16 cellular contexts compared by ENCODE assay signal in genomic region chr2:45839388-45840251, GRCh38.
DNase-seq lines count a peak whose midpoint lies in the region; ATAC-seq and TF ChIP-seq lines count a peak whose summit lies in the region.
"Had no signal": no experiment of that assay in that cellular context is flagged by ENCODE, and none has a peak within 500 bp of the region (broad histone marks: within the 10 kb centered on the region; RNA-seq: fewer than 3 reads in every experiment).

No MANE protein-coding gene starts in this region.

- ATAC-seq in T-helper 17 cell (no peak), Right ventricle myocardium superior (ENCODE audit: poor library complexity) (peak; percentile 81)
- ATAC-seq in activated CD8-positive, alpha-beta memory T cell treated with anti-CD3 and anti-CD28 coated beads, Interleukin-2, amount 10 ng/mL, durations not matched to agents 7 days and 5 days: no peak
- ATAC-seq: activated CD8-positive, alpha-beta T cell treated with anti-CD3 and anti-CD28 coated beads, Interleukin-2, amount 10 ng/mL, durations not matched to agents 7 days and 5 days; mucosa of descending colon; right lobe of liver had no signal

- H3K9me3 Mint-ChIP-seq in HFFc6: no peaks in the 10 kb centered on the region
- H3K9me3 Mint-ChIP-seq in activated naive CD4-positive, alpha-beta T cell treated with anti-CD3 and anti-CD28 coated beads, Interleukin-2, amount 10 ng/mL, durations not matched to agents 7 days and 5 days: no peaks in the 10 kb centered on the region
- no peaks in the 10 kb centered on the region for H3K9me3 Mint-ChIP-seq in activated CD8-positive, alpha-beta memory T cell treated with anti-CD3 and anti-CD28 coated beads, Interleukin-2, amount 10 ng/mL, durations not matched to agents 7 days and 5 days (ENCODE audit: low read depth)
- H3K9me3 Mint-ChIP-seq: endodermal cell; T-helper 1 cell treated with Interleukin-12 subunit alpha and Interleukin-12 subunit beta and Interleukin-4 antibody, amounts not matched to agents 30 μg/mL and 1 μg/mL, for 36 hours had no signal

- CTCF ChIA-PET in activated naive CD4-positive, alpha-beta T cell treated with anti-CD3 and anti-CD28 coated beads, Interleukin-2, amount 10 ng/mL, durations not matched to agents 7 days and 5 days (lab: Charles Lee): interaction anchor here (0.6 kb wide), 1 partner anchor 30 kb away, joined by 3 read pairs; no protein-coding TSS in a partner anchor
- CTCF ChIA-PET in activated CD8-positive, alpha-beta memory T cell treated with anti-CD3 and anti-CD28 coated beads, Interleukin-2, amount 10 ng/mL, durations not matched to agents 7 days and 5 days (lab: Charles Lee): no interaction called here

- DNase-seq in HFFc6 (no peak), T-helper 17 cell (no peak), Right ventricle myocardium superior (no peak), substantia nigra (lab: John Stamatoyannopoulos, UW) (peak in 17 of 49 donors; percentile 8 to 73 (median 27)), amniotic stem cell (lab: John Stamatoyannopoulos, UW) (no peak), D341Med (ENCODE audit: low spot score) (no peak)
- DNase-seq in activated naive CD4-positive, alpha-beta T cell treated with anti-CD3 and anti-CD28 coated beads, Interleukin-2, amount 10 ng/mL, durations not matched to agents 7 days and 5 days: no peak
- DNase-seq in activated CD8-positive, alpha-beta memory T cell treated with anti-CD3 and anti-CD28 coated beads, Interleukin-2, amount 10 ng/mL, durations not matched to agents 7 days and 5 days: no peak
- DNase-seq: activated CD8-positive, alpha-beta T cell treated with anti-CD3 and anti-CD28 coated beads, Interleukin-2, amount 10 ng/mL, durations not matched to agents 7 days and 5 days; activated naive CD4-positive, alpha-beta T cell treated with anti-CD3 and anti-CD28 coated beads, Interleukin-2, amount 50 U/mL, for 16 hours; Calu3; endodermal cell; mucosa of descending colon; NCI-H1105; right lobe of liver had no signal

- peak overlapping the region; percentile 6 for H3K27ac ChIP-seq in substantia nigra (ENCODE audit: low read depth, low read length, poor library complexity, severe bottlenecking)
- H3K27ac ChIP-seq: right lobe of liver had no signal

- H3K27me3 Mint-ChIP-seq in HFFc6 (ENCODE audit: insufficient read depth) (peaks cover 1% of the 10 kb centered on the region; the same call in 1 of the 2 replicates), T-helper 17 cell (no peaks in the 10 kb centered on the region)
- H3K27me3 Mint-ChIP-seq in activated naive CD4-positive, alpha-beta T cell treated with anti-CD3 and anti-CD28 coated beads, Interleukin-2, amount 10 ng/mL, durations not matched to agents 7 days and 5 days: peaks cover 7% of the 10 kb centered on the region
- H3K27me3 Mint-ChIP-seq in activated CD8-positive, alpha-beta memory T cell treated with anti-CD3 and anti-CD28 coated beads, Interleukin-2, amount 10 ng/mL, durations not matched to agents 7 days and 5 days: no peaks in the 10 kb centered on the region

- H3K27ac Mint-ChIP-seq in HFFc6 (peak overlapping the region; percentile 70), T-helper 17 cell (peak overlapping the region; percentile 8)
- H3K27ac Mint-ChIP-seq in activated naive CD4-positive, alpha-beta T cell treated with anti-CD3 and anti-CD28 coated beads, Interleukin-2, amount 10 ng/mL, durations not matched to agents 7 days and 5 days: no peak overlapping the region
- H3K27ac Mint-ChIP-seq in activated CD8-positive, alpha-beta memory T cell treated with anti-CD3 and anti-CD28 coated beads, Interleukin-2, amount 10 ng/mL, durations not matched to agents 7 days and 5 days: no peak overlapping the region
- H3K27ac Mint-ChIP-seq: activated CD8-positive, alpha-beta T cell treated with anti-CD3 and anti-CD28 coated beads, Interleukin-2, amount 10 ng/mL, durations not matched to agents 7 days and 5 days; endodermal cell; T-helper 1 cell treated with Interleukin-12 subunit alpha and Interleukin-12 subunit beta and Interleukin-4 antibody, amounts not matched to agents 30 μg/mL and 1 μg/mL, for 36 hours had no signal

- no peaks in the 10 kb centered on the region; the same call in 1 of the 2 replicates for H3K36me3 Mint-ChIP-seq in HFFc6 (ENCODE audit: low read depth)
- H3K36me3 Mint-ChIP-seq in T-helper 17 cell (ENCODE audit: low read depth): no peaks in the 10 kb centered on the region
- no peaks in the 10 kb centered on the region for H3K36me3 Mint-ChIP-seq in activated naive CD4-positive, alpha-beta T cell treated with anti-CD3 and anti-CD28 coated beads, Interleukin-2, amount 10 ng/mL, durations not matched to agents 7 days and 5 days
- H3K36me3 Mint-ChIP-seq in activated CD8-positive, alpha-beta memory T cell treated with anti-CD3 and anti-CD28 coated beads, Interleukin-2, amount 10 ng/mL, durations not matched to agents 7 days and 5 days: peaks cover 14% of the 10 kb centered on the region

- H3K4me3 Mint-ChIP-seq in HFFc6 (peak overlapping the region; percentile 74), T-helper 17 cell (no peak overlapping the region)
- H3K4me3 Mint-ChIP-seq in activated naive CD4-positive, alpha-beta T cell treated with anti-CD3 and anti-CD28 coated beads, Interleukin-2, amount 10 ng/mL, durations not matched to agents 7 days and 5 days: no peak overlapping the region
- no peak overlapping the region for H3K4me3 Mint-ChIP-seq in activated CD8-positive, alpha-beta memory T cell treated with anti-CD3 and anti-CD28 coated beads, Interleukin-2, amount 10 ng/mL, durations not matched to agents 7 days and 5 days
- H3K4me3 Mint-ChIP-seq: activated CD8-positive, alpha-beta T cell treated with anti-CD3 and anti-CD28 coated beads, Interleukin-2, amount 10 ng/mL, durations not matched to agents 7 days and 5 days; endodermal cell; T-helper 1 cell treated with Interleukin-12 subunit alpha and Interleukin-12 subunit beta and Interleukin-4 antibody, amounts not matched to agents 30 μg/mL and 1 μg/mL, for 36 hours had no signal

- H3K4me1 Mint-ChIP-seq in HFFc6 (ENCODE audit: low read depth) (peaks cover 25% of the 10 kb centered on the region), T-helper 17 cell (peaks cover 26% of the 10 kb centered on the region)
- peaks cover 32% of the 10 kb centered on the region for H3K4me1 Mint-ChIP-seq in activated naive CD4-positive, alpha-beta T cell treated with anti-CD3 and anti-CD28 coated beads, Interleukin-2, amount 10 ng/mL, durations not matched to agents 7 days and 5 days
- peaks cover 61% of the 10 kb centered on the region for H3K4me1 Mint-ChIP-seq in activated CD8-positive, alpha-beta memory T cell treated with anti-CD3 and anti-CD28 coated beads, Interleukin-2, amount 10 ng/mL, durations not matched to agents 7 days and 5 days

- H3K9me3 ChIP-seq in T-helper 17 cell (ENCODE audit: control insufficient read depth, low read length, poor library complexity, severe bottlenecking): no peaks in the 10 kb centered on the region
- H3K9me3 ChIP-seq: mucosa of descending colon, right lobe of liver had no signal

- TF ChIP-seq CTCF in HFFc6 (IDR thresholded peaks at IDR 0.05): no peak

- intact Hi-C loops in Right ventricle myocardium superior (cut with DNase I): no loop called here

Comparison
In these comparisons a context has a peak if more than half of its experiments do, and no peak if none do; other contexts are left out.
1. H3K27ac Mint-ChIP-seq: peak in HFFc6 (single experiment) and T-helper 17 cell (single experiment); none in activated naive CD4-positive, alpha-beta T cell treated with anti-CD3 and anti-CD28 coated beads, Interleukin-2, amount 10 ng/mL, durations not matched to agents 7 days and 5 days (single experiment) and activated CD8-positive, alpha-beta memory T cell treated with anti-CD3 and anti-CD28 coated beads, Interleukin-2, amount 10 ng/mL, durations not matched to agents 7 days and 5 days (single experiment).